ENCODE assay signal across 1 cellular context in the genomic region with DNA sequence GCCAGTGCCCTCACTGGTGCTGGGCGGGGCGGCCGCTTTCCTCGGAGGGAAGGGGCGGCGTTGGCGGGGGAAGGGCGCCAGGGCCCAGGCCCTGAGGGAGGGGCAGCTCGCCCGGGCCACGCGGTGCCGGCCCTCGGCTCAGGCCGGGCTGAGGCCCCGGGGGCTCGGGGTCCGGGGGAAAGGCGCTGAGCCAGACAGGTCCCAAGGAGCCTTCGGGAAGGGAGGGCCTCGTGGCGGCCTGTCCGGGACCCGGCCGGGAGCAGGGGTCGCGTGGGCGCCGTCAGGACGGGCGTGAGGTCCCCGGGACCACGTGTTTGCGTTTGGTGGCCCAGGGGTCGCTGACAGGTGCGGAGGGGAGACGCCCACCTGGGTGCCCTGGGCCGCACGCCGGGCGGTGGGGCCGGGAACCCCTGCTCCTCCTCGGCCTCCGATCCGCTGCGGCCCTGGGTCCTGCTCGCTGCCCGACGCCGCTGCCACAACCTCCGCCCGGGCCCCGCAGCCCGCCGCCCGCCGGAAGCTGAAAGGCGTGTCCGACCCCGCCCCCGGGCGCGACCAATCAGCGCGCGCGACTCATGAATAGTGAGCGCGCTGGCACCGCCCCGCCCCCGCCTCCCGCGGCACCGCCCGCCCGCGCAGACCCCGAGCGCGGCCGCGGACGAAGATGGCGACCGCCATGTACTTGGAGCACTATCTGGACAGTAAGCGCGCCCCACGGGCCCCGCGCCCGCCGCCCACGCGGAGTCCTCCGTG.
TF ChIP-seq lines count a peak whose summit lies in the region.

Gene ING5 (plus strand): TSS at position 635 of the 750 bp plus-strand sequence. CDS start 27 bp downstream, at position 662.

TF ChIP-seq in K562, 482 proteins besides CTCF, POLR2A, EP300 and RAD21 (continued from another document and continues in another):
- TF ChIP-seq CBFB (CRISPR knock-in tag; IDR thresholded peaks at IDR 0.05) = peak; percentile 38; the same call in 1 of the 2 replicates
- TF ChIP-seq ZBTB7A (IDR thresholded peaks at IDR 0.05; ENCODE audit: borderline replicate concordance, control insufficient read depth, low read depth, low read length) = peak; percentile 75
- no peak for TF ChIP-seq SMC3 (conservative IDR thresholded peaks at IDR 0.05; ENCODE audit: insufficient read depth, low read depth, low read length)
- TF ChIP-seq POLR2AphosphoS5 (IDR thresholded peaks at IDR 0.05; ENCODE audit: control insufficient read depth, insufficient read depth, low read depth, low read length) = peak; percentile 69
- TF ChIP-seq, protein P1, sequence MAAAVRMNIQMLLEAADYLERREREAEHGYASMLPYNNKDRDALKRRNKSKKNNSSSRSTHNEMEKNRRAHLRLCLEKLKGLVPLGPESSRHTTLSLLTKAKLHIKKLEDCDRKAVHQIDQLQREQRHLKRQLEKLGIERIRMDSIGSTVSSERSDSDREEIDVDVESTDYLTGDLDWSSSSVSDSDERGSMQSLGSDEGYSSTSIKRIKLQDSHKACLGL (CRISPR knock-in tag; IDR thresholded peaks at IDR 0.05; ENCODE audit: borderline replicate concordance, poor library complexity, severe bottlenecking) = peak; percentile 54
- TF ChIP-seq GATAD2A (IDR thresholded peaks at IDR 0.05) = no peak
- TF ChIP-seq C11orf30 (IDR thresholded peaks at IDR 0.05; ENCODE audit: low read depth) = no peak
- no peak for TF ChIP-seq ZNF586 (CRISPR knock-in tag; conservative IDR thresholded peaks at IDR 0.05)
- TF ChIP-seq CREM (IDR thresholded peaks at IDR 0.05; ENCODE audit: low read depth) = peak; percentile 42; the same call in 1 of the 2 replicates
- peak; percentile 74; the same call in 1 of the 2 replicates for TF ChIP-seq NKRF (IDR thresholded peaks at IDR 0.05; ENCODE audit: borderline replicate concordance)
- peak; percentile 75 for TF ChIP-seq ARID4B (CRISPR knock-in tag; IDR thresholded peaks at IDR 0.05)
- 0 out of 2 replicates have a peak, but pooled peaks have one; percentile 47 for TF ChIP-seq ERF (CRISPR knock-in tag; IDR thresholded peaks at IDR 0.05)
- peak; percentile 20; the same call in 1 of the 2 replicates for TF ChIP-seq SOX6 (IDR thresholded peaks at IDR 0.05)
- no peak for TF ChIP-seq SRSF7 (optimal IDR thresholded peaks at IDR 0.05; ENCODE audit: low read depth, low read length)
- TF ChIP-seq ELF2 (CRISPR knock-in tag; IDR thresholded peaks at IDR 0.05) = 0 out of 2 replicates have a peak, but pooled peaks have one; percentile 54
- TF ChIP-seq CTBP1 (IDR thresholded peaks at IDR 0.05; ENCODE audit: borderline replicate concordance) = peak; percentile 36; the same call in 1 of the 2 replicates
- TF ChIP-seq SP1 (CRISPR knock-in tag; IDR thresholded peaks at IDR 0.05) = peak; percentile 54; the same call in 1 of the 2 replicates
- TF ChIP-seq, protein P2, sequence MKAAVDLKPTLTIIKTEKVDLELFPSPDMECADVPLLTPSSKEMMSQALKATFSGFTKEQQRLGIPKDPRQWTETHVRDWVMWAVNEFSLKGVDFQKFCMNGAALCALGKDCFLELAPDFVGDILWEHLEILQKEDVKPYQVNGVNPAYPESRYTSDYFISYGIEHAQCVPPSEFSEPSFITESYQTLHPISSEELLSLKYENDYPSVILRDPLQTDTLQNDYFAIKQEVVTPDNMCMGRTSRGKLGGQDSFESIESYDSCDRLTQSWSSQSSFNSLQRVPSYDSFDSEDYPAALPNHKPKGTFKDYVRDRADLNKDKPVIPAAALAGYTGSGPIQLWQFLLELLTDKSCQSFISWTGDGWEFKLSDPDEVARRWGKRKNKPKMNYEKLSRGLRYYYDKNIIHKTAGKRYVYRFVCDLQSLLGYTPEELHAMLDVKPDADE (conservative IDR thresholded peaks at IDR 0.05; ENCODE audit: control insufficient read depth, low read depth, low read length) = 0 out of 2 replicates have a peak, but pooled peaks have one; percentile 67
- peak; percentile 84 for TF ChIP-seq GABPA (tag; conservative IDR thresholded peaks at IDR 0.05; ENCODE audit: low read depth)
- peak; percentile 22 for TF ChIP-seq HMGN3 (IDR thresholded peaks at IDR 0.05; ENCODE audit: borderline replicate concordance, extremely low read depth, insufficient read length, low read depth, low read length)
- peak; percentile 57; the same call in 1 of the 2 replicates for TF ChIP-seq MYNN (IDR thresholded peaks at IDR 0.05)
- TF ChIP-seq MYNN (CRISPR knock-in tag; IDR thresholded peaks at IDR 0.05) = no peak
- peak; percentile 50 for TF ChIP-seq FUS (optimal IDR thresholded peaks at IDR 0.05; ENCODE audit: low read depth, low read length)
- TF ChIP-seq U2AF1 (optimal IDR thresholded peaks at IDR 0.05; ENCODE audit: low read depth, low read length) = peak; percentile 67
- TF ChIP-seq RBFOX2 (IDR thresholded peaks at IDR 0.05; ENCODE audit: low read depth, low read length) = peak; percentile 87
- TF ChIP-seq FOXO4 (CRISPR knock-in tag; IDR thresholded peaks at IDR 0.05) = 0 out of 2 replicates have a peak, but pooled peaks have one; percentile 34
- TF ChIP-seq, protein P3, sequence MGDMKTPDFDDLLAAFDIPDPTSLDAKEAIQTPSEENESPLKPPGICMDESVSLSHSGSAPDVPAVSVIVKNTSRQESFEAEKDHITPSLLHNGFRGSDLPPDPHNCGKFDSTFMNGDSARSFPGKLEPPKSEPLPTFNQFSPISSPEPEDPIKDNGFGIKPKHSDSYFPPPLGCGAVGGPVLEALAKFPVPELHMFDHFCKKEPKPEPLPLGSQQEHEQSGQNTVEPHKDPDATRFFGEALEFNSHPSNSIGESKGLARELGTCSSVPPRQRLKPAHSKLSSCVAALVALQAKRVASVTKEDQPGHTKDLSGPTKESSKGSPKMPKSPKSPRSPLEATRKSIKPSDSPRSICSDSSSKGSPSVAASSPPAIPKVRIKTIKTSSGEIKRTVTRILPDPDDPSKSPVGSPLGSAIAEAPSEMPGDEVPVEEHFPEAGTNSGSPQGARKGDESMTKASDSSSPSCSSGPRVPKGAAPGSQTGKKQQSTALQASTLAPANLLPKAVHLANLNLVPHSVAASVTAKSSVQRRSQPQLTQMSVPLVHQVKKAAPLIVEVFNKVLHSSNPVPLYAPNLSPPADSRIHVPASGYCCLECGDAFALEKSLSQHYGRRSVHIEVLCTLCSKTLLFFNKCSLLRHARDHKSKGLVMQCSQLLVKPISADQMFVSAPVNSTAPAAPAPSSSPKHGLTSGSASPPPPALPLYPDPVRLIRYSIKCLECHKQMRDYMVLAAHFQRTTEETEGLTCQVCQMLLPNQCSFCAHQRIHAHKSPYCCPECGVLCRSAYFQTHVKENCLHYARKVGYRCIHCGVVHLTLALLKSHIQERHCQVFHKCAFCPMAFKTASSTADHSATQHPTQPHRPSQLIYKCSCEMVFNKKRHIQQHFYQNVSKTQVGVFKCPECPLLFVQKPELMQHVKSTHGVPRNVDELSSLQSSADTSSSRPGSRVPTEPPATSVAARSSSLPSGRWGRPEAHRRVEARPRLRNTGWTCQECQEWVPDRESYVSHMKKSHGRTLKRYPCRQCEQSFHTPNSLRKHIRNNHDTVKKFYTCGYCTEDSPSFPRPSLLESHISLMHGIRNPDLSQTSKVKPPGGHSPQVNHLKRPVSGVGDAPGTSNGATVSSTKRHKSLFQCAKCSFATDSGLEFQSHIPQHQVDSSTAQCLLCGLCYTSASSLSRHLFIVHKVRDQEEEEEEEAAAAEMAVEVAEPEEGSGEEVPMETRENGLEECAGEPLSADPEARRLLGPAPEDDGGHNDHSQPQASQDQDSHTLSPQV (IDR thresholded peaks at IDR 0.05) = peak; percentile 74
- peak; percentile 92; the same call in 1 of the 2 replicates for TF ChIP-seq EP400 (IDR thresholded peaks at IDR 0.05)
- TF ChIP-seq SIN3A (IDR thresholded peaks at IDR 0.05; ENCODE audit: borderline replicate concordance in 2 of 2, control insufficient read depth in 1 of 2, low read depth in 2 of 2, low read length in 2 of 2) = peak; percentile 8 to 71; a peak in 2 of 4 replicates
- TF ChIP-seq FOXM1 (IDR thresholded peaks at IDR 0.05; ENCODE audit: low read depth) = no peak
- TF ChIP-seq FOXM1 (CRISPR knock-in tag; IDR thresholded peaks at IDR 0.05; ENCODE audit: low read depth) = 0 out of 2 replicates have a peak, but pooled peaks have one; percentile 69
- peak; percentile 64 for TF ChIP-seq CXXC5 (CRISPR knock-in tag; IDR thresholded peaks at IDR 0.05)
- TF ChIP-seq FOSL1 (tag; conservative IDR thresholded peaks at IDR 0.05) = peak; percentile 51; the same call in 1 of the 2 replicates
- 0 out of 2 replicates have a peak, but pooled peaks have one; percentile 40 for TF ChIP-seq KAT7 (CRISPR knock-in tag; IDR thresholded peaks at IDR 0.05; ENCODE audit: borderline replicate concordance)
- no peak for TF ChIP-seq MTA1 (IDR thresholded peaks at IDR 0.05; ENCODE audit: borderline replicate concordance)
- TF ChIP-seq FIP1L1 (IDR thresholded peaks at IDR 0.05; ENCODE audit: low read depth, low read length, poor library complexity, severe bottlenecking) = peak; percentile 55
- peak; percentile 73 for TF ChIP-seq SUPT5H (IDR thresholded peaks at IDR 0.05)
- TF ChIP-seq SAFB2 (IDR thresholded peaks at IDR 0.05; ENCODE audit: borderline replicate concordance, low read depth, low read length, severe bottlenecking) = no peak
- 0 out of 2 replicates have a peak, but pooled peaks have one; percentile 13 for TF ChIP-seq GATAD2B (IDR thresholded peaks at IDR 0.05; ENCODE audit: borderline replicate concordance)
- TF ChIP-seq ATF7 (IDR thresholded peaks at IDR 0.05) = 0 out of 2 replicates have a peak, but pooled peaks have one; percentile 27
- TF ChIP-seq ZNF668 (CRISPR knock-in tag; IDR thresholded peaks at IDR 0.05) = no peak
- TF ChIP-seq KDM5B (IDR thresholded peaks at IDR 0.05; ENCODE audit: insufficient replicate concordance, low read depth, low read length) = peak; percentile 47
- TF ChIP-seq, protein P4, sequence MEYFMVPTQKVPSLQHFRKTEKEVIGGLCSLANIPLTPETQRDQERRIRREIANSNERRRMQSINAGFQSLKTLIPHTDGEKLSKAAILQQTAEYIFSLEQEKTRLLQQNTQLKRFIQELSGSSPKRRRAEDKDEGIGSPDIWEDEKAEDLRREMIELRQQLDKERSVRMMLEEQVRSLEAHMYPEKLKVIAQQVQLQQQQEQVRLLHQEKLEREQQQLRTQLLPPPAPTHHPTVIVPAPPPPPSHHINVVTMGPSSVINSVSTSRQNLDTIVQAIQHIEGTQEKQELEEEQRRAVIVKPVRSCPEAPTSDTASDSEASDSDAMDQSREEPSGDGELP (CRISPR knock-in tag; IDR thresholded peaks at IDR 0.05; ENCODE audit: borderline replicate concordance) = peak; percentile 58
